8 cellular contexts compared by ENCODE assay signal in genomic region chr11:1862588-1863351, GRCh38. TPM values are rescaled to one million over a fixed set of nuclear protein-coding genes. Genes with fewer than 3 reads are reported as not detected.
DNase-seq lines count a peak whose midpoint lies in the region; ATAC-seq and TF ChIP-seq lines count a peak whose summit lies in the region.
"Had no signal": no experiment of that assay in that cellular context is flagged by ENCODE, and none has a peak within 500 bp of the region (broad histone marks: within the 10 kb centered on the region; RNA-seq: fewer than 3 reads in every experiment).

No MANE protein-coding gene starts in this region.

- H3K27me3 ChIP-seq in naive thymus-derived CD4-positive, alpha-beta T cell (ENCODE audit: control insufficient read depth in 2 of 2, insufficient read depth in 2 of 2, low read length in 2 of 2), result no peaks in the 10 kb centered on the region

- peak overlapping the region; percentile 31 for H3K27ac ChIP-seq in naive thymus-derived CD4-positive, alpha-beta T cell (ENCODE audit: low read depth, low read length)
- H3K27ac ChIP-seq: C4-2B had no signal

- H3K27ac Mint-ChIP-seq in MCF 10A (ENCODE audit: low read depth, unreplicated experiment) (peak overlapping the region; percentile 73), WTC11 (no peak overlapping the region)
- H3K27ac Mint-ChIP-seq in naive thymus-derived CD4-positive, alpha-beta T cell, result peak overlapping the region in 3 of 9 donors; percentile 43 to 88 (median 47)

- DNase-seq in EL (peak; percentile 61), MCF 10A (ENCODE audit: unreplicated experiment) (peak; percentile 87), HuH-7.5 (ENCODE audit: low spot score) (no peak), T1000 (lab: John Stamatoyannopoulos, UW) (no peak), WTC11 (ENCODE audit: low spot score) (no peak)
- no peak for DNase-seq in naive thymus-derived CD4-positive, alpha-beta T cell
- DNase-seq: NCI-H510A had no signal

- POLR2A ChIA-PET in MCF 10A (lab: Yijun Ruan, JAX), result interaction anchor here (0.9 to 1.7 kb wide), 5 partner anchors 19 to 169 kb away, joined by 3 to 8 read pairs (median 5); partner anchors contain the start of gene SYT8
- POLR2A ChIA-PET in naive thymus-derived CD4-positive, alpha-beta T cell (lab: Charles Lee), result interaction anchor here (0.6 kb wide), 1 partner anchor 9 kb away, joined by 3 read pairs; no protein-coding TSS in a partner anchor
- POLR2A ChIA-PET in WTC11 (lab: Charles Lee), result no interaction called here

- H3K36me3 ChIP-seq in naive thymus-derived CD4-positive, alpha-beta T cell (ENCODE audit: control insufficient read depth in 2 of 3, insufficient read depth in 3 of 3, low read length in 3 of 3), result peaks cover 0 to 41% (median 0%) of the 10 kb centered on the region in 3 experiments

- no peaks in the 10 kb centered on the region for H3K9me3 ChIP-seq in naive thymus-derived CD4-positive, alpha-beta T cell (ENCODE audit: control insufficient read depth in 2 of 3, low read length in 3 of 3)

- H3K9me3 Mint-ChIP-seq in MCF 10A (ENCODE audit: unreplicated experiment) (no peaks in the 10 kb centered on the region), WTC11 (no peaks in the 10 kb centered on the region)
- no peaks in the 10 kb centered on the region for H3K9me3 Mint-ChIP-seq in naive thymus-derived CD4-positive, alpha-beta T cell

- TF ChIP-seq CTCF in MCF 10A (IDR thresholded peaks at IDR 0.05; ENCODE audit: unreplicated experiment) (no peak), WTC11 (IDR thresholded peaks at IDR 0.05) (no peak)

- no TSS peak for BruUV-seq in MCF 10A (replicated peaks; lab: Mats Ljungman, UMichigan)

- H3K27me3 Mint-ChIP-seq in MCF 10A (ENCODE audit: insufficient read depth, unreplicated experiment) (no peaks in the 10 kb centered on the region), WTC11 (ENCODE audit: low read depth) (no peaks in the 10 kb centered on the region)
- no peaks in the 10 kb centered on the region for H3K27me3 Mint-ChIP-seq in naive thymus-derived CD4-positive, alpha-beta T cell

- CTCF ChIA-PET in MCF 10A (lab: Yijun Ruan, JAX), result interaction anchor here (0.7 to 1.5 kb wide), 8 partner anchors 13 to 329 kb away, joined by 3 to 5 read pairs (median 3); partner anchors contain the start of gene CTSD
- CTCF ChIA-PET in naive thymus-derived CD4-positive, alpha-beta T cell (lab: Charles Lee), result interaction anchor here (1.0 kb wide), 1 partner anchor 29 kb away, joined by 3 read pairs; no protein-coding TSS in a partner anchor
- CTCF ChIA-PET in WTC11 (lab: Charles Lee), result interaction anchor here (1.4 kb wide), 1 partner anchor 169 kb away, joined by 3 read pairs; no protein-coding TSS in a partner anchor

- peaks cover 25 to 28% of the 10 kb centered on the region in 2 donors for H3K4me1 ChIP-seq in naive thymus-derived CD4-positive, alpha-beta T cell (ENCODE audit: control insufficient read depth in 2 of 2, insufficient read depth in 2 of 2, low read length in 2 of 2)

- intact Hi-C loops in MCF 10A (cut with micrococcal nuclease), result no loop called here
- intact Hi-C loops in naive thymus-derived CD4-positive, alpha-beta T cell (cut with micrococcal nuclease), result no loop called here

- H3K4me3 Mint-ChIP-seq in MCF 10A (ENCODE audit: unreplicated experiment) (peak overlapping the region; percentile 54), WTC11 (no peak overlapping the region)
- H3K4me3 Mint-ChIP-seq in naive thymus-derived CD4-positive, alpha-beta T cell, result peak overlapping the region in 1 of 10 donors; percentile 56

- H3K36me3 Mint-ChIP-seq in MCF 10A (ENCODE audit: insufficient read depth, unreplicated experiment), result no peaks in the 10 kb centered on the region
- peaks cover 0 to 4% (median 0%) of the 10 kb centered on the region in 5 donors for H3K36me3 Mint-ChIP-seq in naive thymus-derived CD4-positive, alpha-beta T cell
- no peaks in the 10 kb centered on the region for H3K36me3 Mint-ChIP-seq in WTC11

- H3K4me3 ChIP-seq in naive thymus-derived CD4-positive, alpha-beta T cell (ENCODE audit: low read length), result no peak overlapping the region

- H3K4me1 Mint-ChIP-seq in MCF 10A (ENCODE audit: insufficient read depth, unreplicated experiment), result peaks cover 27% of the 10 kb centered on the region
- peaks cover 0 to 38% (median 15%) of the 10 kb centered on the region in 7 donors for H3K4me1 Mint-ChIP-seq in naive thymus-derived CD4-positive, alpha-beta T cell
- no peaks in the 10 kb centered on the region; the same call in 1 of the 2 replicates for H3K4me1 Mint-ChIP-seq in WTC11

- ATAC-seq in naive thymus-derived CD4-positive, alpha-beta T cell, result peak; percentile 12
- no peak for ATAC-seq in WTC11

TF ChIP-seq in WTC11, 78 proteins besides CTCF, POLR2A, EP300 and RAD21 (continues in another document):
- TF ChIP-seq ZMAT4 (CRISPR knock-in tag; IDR thresholded peaks at IDR 0.05), result no peak
- no peak for TF ChIP-seq CBFB (CRISPR knock-in tag; IDR thresholded peaks at IDR 0.05; ENCODE audit: low read depth)
- TF ChIP-seq RELA (CRISPR knock-in tag; IDR thresholded peaks at IDR 0.05; ENCODE audit: borderline replicate concordance), result no peak
- TF ChIP-seq NFE2L1 (CRISPR knock-in tag; IDR thresholded peaks at IDR 0.05), result no peak
- TF ChIP-seq FOXK1 (CRISPR knock-in tag; IDR thresholded peaks at IDR 0.05), result no peak
- no peak for TF ChIP-seq IRF1 (CRISPR knock-in tag; IDR thresholded peaks at IDR 0.05)
- TF ChIP-seq ELF4 (CRISPR knock-in tag; IDR thresholded peaks at IDR 0.05; ENCODE audit: low read depth), result no peak
- TF ChIP-seq JUN (CRISPR knock-in tag; IDR thresholded peaks at IDR 0.05), result no peak
- TF ChIP-seq ATF3 (CRISPR knock-in tag; conservative IDR thresholded peaks at IDR 0.05), result no peak
- no peak for TF ChIP-seq ZNF416 (CRISPR knock-in tag; IDR thresholded peaks at IDR 0.05)
- TF ChIP-seq ZNF423 (CRISPR knock-in tag; IDR thresholded peaks at IDR 0.05), result no peak

RNA-seq across cellular contexts. Expression of gene LSP1, which starts 9.9 kb away (rescaled TPM):
- total RNA-seq in MCF 10A (2022) (3.3 and 3.7 TPM in 2 replicates), WTC11 (2021) (0.77 to 1.7 TPM (median 1.0 TPM) in 3 replicates)
- total RNA-seq in naive thymus-derived CD4-positive, alpha-beta T cell, result 100 to 1,000 TPM; 248 to 578 (median 289) TPM
- polyA plus RNA-seq in naive thymus-derived CD4-positive, alpha-beta T cell, result 100 to 1,000 TPM; 295 to 394 TPM

RNA-seq across cellular contexts. Expression of gene TNNI2, which starts 24.0 kb away (rescaled TPM):
- total RNA-seq in MCF 10A (2022), result 43.3 and 77.7 TPM in 2 replicates
- 1 to 10 TPM in 1 of 5 experiments, under 1 TPM in 1, not detected in 3; 0.61 to 8.8 TPM for total RNA-seq in naive thymus-derived CD4-positive, alpha-beta T cell
- polyA plus RNA-seq in naive thymus-derived CD4-positive, alpha-beta T cell, result under 1 TPM in 1 of 2 donors, not detected in 1; 0.46 TPM
- total RNA-seq in WTC11 (2021), result 0.41 TPM in 1 of 3 replicates, not detected in the others

RNA-seq across cellular contexts. Expression of gene SYT8, which starts 28.0 kb away (rescaled TPM):
- total RNA-seq in MCF 10A (2022) (141 and 308 TPM in 2 replicates), WTC11 (2021) (0.37 TPM in 1 of 3 replicates, not detected in the others)
- not detected for total RNA-seq in naive thymus-derived CD4-positive, alpha-beta T cell
- not detected for polyA plus RNA-seq in naive thymus-derived CD4-positive, alpha-beta T cell

RNA-seq across cellular contexts. Expression of gene PRR33, which starts 28.9 kb away (rescaled TPM):
- total RNA-seq in MCF 10A (2022) (not detected in 2 replicates), WTC11 (2021) (not detected in 3 replicates)
- under 1 TPM in 2 of 5 experiments, not detected in 3; 0.07 to 0.10 TPM for total RNA-seq in naive thymus-derived CD4-positive, alpha-beta T cell
- polyA plus RNA-seq in naive thymus-derived CD4-positive, alpha-beta T cell, result under 1 TPM in 1 of 2 donors, not detected in 1; 0.17 TPM

RNA-seq across cellular contexts. Expression of gene TNNT3, which starts 56.7 kb away (rescaled TPM):
- total RNA-seq in MCF 10A (2022) (not detected in 2 replicates), WTC11 (2021) (not detected in 3 replicates)
- total RNA-seq in naive thymus-derived CD4-positive, alpha-beta T cell, result 10 to 100 TPM in 4 of 5 experiments, 1 to 10 TPM in 1; 9.8 to 37.1 (median 19.7) TPM
- polyA plus RNA-seq in naive thymus-derived CD4-positive, alpha-beta T cell, result under 1 TPM in 1 of 2 donors, not detected in 1; 0.31 TPM

Comparison
In these comparisons a context has a peak if more than half of its experiments do, and no peak if none do; other contexts are left out.
1. DNase-seq: peak in EL (single experiment) and MCF 10A (single experiment); none in naive thymus-derived CD4-positive, alpha-beta T cell (0 of 9), HuH-7.5 (single experiment), T1000 (single experiment) and WTC11 (single experiment).
2. RNA of gene LSP1, which starts 9.9 kb away (total RNA-seq): 248 to 578 TPM in naive thymus-derived CD4-positive, alpha-beta T cell; 3.3 to 3.7 TPM in MCF 10A and 0.77 to 1.7 TPM in WTC11; every median in the first group is over 10 times any median in the second.
3. RNA of gene SYT8, which starts 28.0 kb away (total RNA-seq): 141 to 308 TPM in MCF 10A; 0.37 TPM in WTC11 and not detected in naive thymus-derived CD4-positive, alpha-beta T cell; every median in the first group is over 100 times any median in the second.